ENCODE assay signal across 14 cellular contexts in the genomic region with DNA sequence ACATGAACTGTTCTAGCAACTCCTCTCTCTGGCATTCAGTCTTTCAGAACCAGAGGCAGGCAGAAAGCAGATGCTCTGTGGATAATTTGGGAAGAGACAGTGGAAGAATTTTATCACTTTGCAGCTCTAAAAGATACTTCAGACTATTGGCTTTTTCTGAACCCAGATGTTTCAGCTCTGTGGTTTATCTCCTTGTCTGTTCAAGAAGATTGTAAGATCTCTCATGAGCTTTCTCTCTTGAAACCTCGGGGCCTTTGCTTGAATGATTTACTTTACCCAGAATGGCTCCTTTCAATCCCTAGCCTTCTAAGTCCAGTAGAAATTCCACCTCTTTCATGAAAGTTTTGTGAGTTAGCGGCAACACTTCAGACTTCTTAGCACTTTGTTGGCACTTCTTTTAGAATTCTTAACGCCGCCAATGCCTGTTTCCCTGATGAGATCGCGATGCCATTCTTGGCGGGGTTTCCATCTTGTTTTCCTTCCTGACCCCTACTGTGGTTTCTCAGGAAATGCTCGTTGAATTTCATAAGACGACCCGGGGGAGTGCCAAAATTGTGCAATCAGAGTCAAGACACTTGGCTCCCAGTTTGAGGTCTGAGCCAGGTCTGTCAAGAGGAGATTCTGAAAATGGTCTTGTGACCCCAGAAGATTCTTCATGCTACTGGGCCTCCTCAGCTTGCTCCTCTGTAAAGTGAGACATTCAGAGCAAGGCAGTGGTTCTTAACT.
DNase-seq lines count a peak whose midpoint lies in the region; ATAC-seq and TF ChIP-seq lines count a peak whose summit lies in the region.
"Had no signal": no experiment of that assay in that cellular context is flagged by ENCODE, and none has a peak within 500 bp of the region (broad histone marks: within the 10 kb centered on the region; RNA-seq: fewer than 3 reads in every experiment).

No MANE protein-coding gene starts in this region.

- no peak overlapping the region for H3K4me3 ChIP-seq in esophagus muscularis mucosa
- H3K4me3 ChIP-seq: SJSA1 had no signal

- H3K4me1 ChIP-seq in esophagus muscularis mucosa, result peaks cover 0 to 6% (median 0%) of the 10 kb centered on the region in 4 donors

- H3K27ac ChIP-seq in esophagus muscularis mucosa (replicated peaks in 1 of 4), result peak overlapping the region in 3 of 4 donors; percentile 40 to 64 (median 46)
- H3K27ac ChIP-seq: 22Rv1, SJSA1 had no signal

- no peaks in the 10 kb centered on the region for H3K36me3 Mint-ChIP-seq in nephron (ENCODE audit: low read depth)

- TF ChIP-seq POLR2A in esophagus muscularis mucosa (IDR thresholded peaks at IDR 0.05; ENCODE audit: low read depth), result no peak

- intact Hi-C loops in Right ventricle myocardium inferior (cut with DNase I) (no loop called here), cardiac septum (cut with DNase I) (no loop called here), esophagus muscularis mucosa (cut with DNase I) (no loop called here)

- H3K27me3 ChIP-seq in esophagus muscularis mucosa, result no peaks in the 10 kb centered on the region

- DNase-seq in Right ventricle myocardium inferior (ENCODE audit: missing footprints) (peak; percentile 78), cardiac septum (ENCODE audit: low spot score) (no peak), esophagus muscularis mucosa (ENCODE audit: extremely low spot score) (peak; percentile 96), NK-92 (lab: John Stamatoyannopoulos, UW; ENCODE audit: unreplicated experiment) (no peak), NCI-H2227 treated with DMSO at 0.1 percent for 48 hours (lab: John Stamatoyannopoulos, UW) (no peak)
- DNase-seq: activated CD4-positive, alpha-beta T cell treated with anti-CD3 and anti-CD28 coated beads, Interleukin-2, amount 50 U/mL, for 48 hours; activated naive CD8-positive, alpha-beta T cell treated with anti-CD3 and anti-CD28 coated beads, Interleukin-2, amount 50 U/mL, for 24 hours; NCI-H2107 had no signal

- peaks cover 23% of the 10 kb centered on the region for H3K4me1 Mint-ChIP-seq in nephron
- H3K4me1 Mint-ChIP-seq: activated naive CD8-positive, alpha-beta T cell treated with anti-CD3 and anti-CD28 coated beads, Interleukin-2, amount 50 U/mL, for 24 hours had no signal

- no peak for TF ChIP-seq EP300 in esophagus muscularis mucosa (IDR thresholded peaks at IDR 0.05)

- TF ChIP-seq CTCF in esophagus muscularis mucosa (IDR thresholded peaks at IDR 0.05) (no peak), nephron (IDR thresholded peaks at IDR 0.05; ENCODE audit: unreplicated experiment in 3 of 3) (no peak)

- no peaks in the 10 kb centered on the region for H3K9me3 Mint-ChIP-seq in nephron
- H3K9me3 Mint-ChIP-seq: activated naive CD8-positive, alpha-beta T cell treated with anti-CD3 and anti-CD28 coated beads, Interleukin-2, amount 50 U/mL, for 24 hours had no signal

- peak overlapping the region in 2 of 3 experiments; percentile 4 to 24 for H3K4me3 Mint-ChIP-seq in nephron
- H3K4me3 Mint-ChIP-seq: activated naive CD8-positive, alpha-beta T cell treated with anti-CD3 and anti-CD28 coated beads, Interleukin-2, amount 50 U/mL, for 24 hours; stimulated activated naive CD8-positive, alpha-beta T cell treated with anti-CD3 and anti-CD28 coated beads, Interleukin-15, Interleukin-2, amounts not matched to agents 100 ng/mL and 50 ng/mL, for 24 hours had no signal

- H3K27me3 Mint-ChIP-seq in nephron (ENCODE audit: low read depth), result no peaks in the 10 kb centered on the region
- H3K27me3 Mint-ChIP-seq: activated naive CD8-positive, alpha-beta T cell treated with anti-CD3 and anti-CD28 coated beads, Interleukin-2, amount 50 U/mL, for 24 hours; stimulated activated naive CD8-positive, alpha-beta T cell treated with anti-CD3 and anti-CD28 coated beads, Interleukin-15, Interleukin-2, amounts not matched to agents 100 ng/mL and 50 ng/mL, for 24 hours had no signal

- H3K9me3 ChIP-seq in esophagus muscularis mucosa, result no peaks in the 10 kb centered on the region
- H3K9me3 ChIP-seq: SJSA1 had no signal

- ATAC-seq in Right ventricle myocardium inferior, result peak; percentile 83
- ATAC-seq in HG03521 (IDR thresholded peaks at IDR 0.05; ENCODE audit: unreplicated experiment), result no peak
- no peak for ATAC-seq in GM18520 (IDR thresholded peaks at IDR 0.05; ENCODE audit: unreplicated experiment)
- ATAC-seq: activated naive CD8-positive, alpha-beta T cell treated with anti-CD3 and anti-CD28 coated beads, Interleukin-2, amount 50 U/mL, for 24 hours had no signal

- peak overlapping the region in 2 of 3 experiments; percentile 94 for H3K27ac Mint-ChIP-seq in nephron
- H3K27ac Mint-ChIP-seq: activated naive CD8-positive, alpha-beta T cell treated with anti-CD3 and anti-CD28 coated beads, Interleukin-2, amount 50 U/mL, for 24 hours; stimulated activated naive CD8-positive, alpha-beta T cell treated with anti-CD3 and anti-CD28 coated beads, Interleukin-15, Interleukin-2, amounts not matched to agents 100 ng/mL and 50 ng/mL, for 24 hours had no signal

- no peaks in the 10 kb centered on the region for H3K36me3 ChIP-seq in esophagus muscularis mucosa
- H3K36me3 ChIP-seq: SJSA1 had no signal

- 64% methylated on average over 10 of the region's 10 CpGs for WGBS in esophagus muscularis mucosa

Comparison
In these comparisons a context has a peak if more than half of its experiments do, and no peak if none do; other contexts are left out.
1. DNase-seq: peak in Right ventricle myocardium inferior (single experiment) and esophagus muscularis mucosa (single experiment); none in cardiac septum (single experiment), NK-92 (single experiment) and NCI-H2227 treated with DMSO at 0.1 percent for 48 hours (single experiment).